ENCODE assay signal across 19 cellular contexts in the genomic region with DNA sequence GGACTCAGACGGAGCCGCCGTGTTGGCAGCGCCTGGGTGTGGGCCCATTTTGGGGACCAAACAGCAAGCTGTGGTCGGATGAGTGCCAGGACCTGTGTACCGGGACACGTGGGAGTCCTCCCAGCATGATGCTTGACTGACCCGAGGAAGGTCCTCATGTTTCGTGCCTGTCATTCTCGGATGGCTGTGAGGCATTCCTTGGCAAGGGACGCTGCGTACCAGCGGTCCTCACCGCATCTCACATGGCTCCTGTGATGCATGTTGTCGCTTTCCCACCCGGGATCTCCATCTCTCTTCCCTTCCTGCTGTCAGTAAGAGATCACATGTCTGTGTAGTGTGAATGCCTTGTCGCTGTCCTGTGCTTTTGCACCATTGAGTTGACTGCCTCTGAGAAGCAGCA. TPM values are rescaled to one million over a fixed set of nuclear protein-coding genes. Genes with fewer than 3 reads are reported as not detected.
"Had no signal": no experiment of that assay in that cellular context is flagged by ENCODE, and none has a peak within 500 bp of the region (broad histone marks: within the 10 kb centered on the region; RNA-seq: fewer than 3 reads in every experiment).

No MANE protein-coding gene starts in this region.

RNA-seq across cellular contexts. Expression of a gene that starts 40.0 kb away (rescaled TPM):
- total RNA-seq: activated naive CD4-positive, alpha-beta T cell treated with anti-CD3 and anti-CD28 coated beads for 36 hours; activated naive CD4-positive, alpha-beta T cell treated with anti-CD3 and anti-CD28 coated beads, Interleukin-2, amount 50 U/mL, for 72 hours; activated naive CD8-positive, alpha-beta T cell treated with anti-CD3 and anti-CD28 coated beads for 36 hours; activated naive CD8-positive, alpha-beta T cell treated with anti-CD3 and anti-CD28 coated beads, Interleukin-2, amount 10 ng/mL, durations not matched to agents 7 days and 5 days; activated T-cell treated with anti-CD3 and anti-CD28 coated beads, Interleukin-2, amount 50 U/mL, for 4 hours; activated T-cell treated with anti-CD3 and anti-CD28 coated beads, Interleukin-2, amount 50 U/mL, for 72 hours; activated T-helper 1 cell treated with anti-CD3 and anti-CD28 coated beads, Interleukin-12 subunit alpha, Interleukin-12 subunit beta, Interleukin-2, Interleukin-4 antibody, amounts not matched to agents 30 ng/mL and 10 ng/mL and 1 ng/mL, durations not matched to agents 14 hours and 24 hours and 36 hours; activated T-helper 17 cell treated with anti-CD3 and anti-CD28 coated beads, Interleukin-2, amount 50 U/mL, for 72 hours; activated T-helper 2 cell treated with anti-CD3 and anti-CD28 coated beads, Interferon-gamma antibody, Interleukin-2, Interleukin-4, amounts not matched to agents 10 μg/mL and 5 μg/mL and 100 μg/mL, durations not matched to agents 14 hours and 24 hours and 36 hours; adrenal gland; aorta; ascending aorta; body of pancreas; breast epithelium; bronchial epithelial cell; cardiac muscle cell; cardiac septum; cerebellum; chondrocyte had no signal
- polyA plus RNA-seq: adrenal gland, aorta, cardiac muscle cell had no signal
